9 cellular contexts compared by ENCODE assay signal in the genomic region with DNA sequence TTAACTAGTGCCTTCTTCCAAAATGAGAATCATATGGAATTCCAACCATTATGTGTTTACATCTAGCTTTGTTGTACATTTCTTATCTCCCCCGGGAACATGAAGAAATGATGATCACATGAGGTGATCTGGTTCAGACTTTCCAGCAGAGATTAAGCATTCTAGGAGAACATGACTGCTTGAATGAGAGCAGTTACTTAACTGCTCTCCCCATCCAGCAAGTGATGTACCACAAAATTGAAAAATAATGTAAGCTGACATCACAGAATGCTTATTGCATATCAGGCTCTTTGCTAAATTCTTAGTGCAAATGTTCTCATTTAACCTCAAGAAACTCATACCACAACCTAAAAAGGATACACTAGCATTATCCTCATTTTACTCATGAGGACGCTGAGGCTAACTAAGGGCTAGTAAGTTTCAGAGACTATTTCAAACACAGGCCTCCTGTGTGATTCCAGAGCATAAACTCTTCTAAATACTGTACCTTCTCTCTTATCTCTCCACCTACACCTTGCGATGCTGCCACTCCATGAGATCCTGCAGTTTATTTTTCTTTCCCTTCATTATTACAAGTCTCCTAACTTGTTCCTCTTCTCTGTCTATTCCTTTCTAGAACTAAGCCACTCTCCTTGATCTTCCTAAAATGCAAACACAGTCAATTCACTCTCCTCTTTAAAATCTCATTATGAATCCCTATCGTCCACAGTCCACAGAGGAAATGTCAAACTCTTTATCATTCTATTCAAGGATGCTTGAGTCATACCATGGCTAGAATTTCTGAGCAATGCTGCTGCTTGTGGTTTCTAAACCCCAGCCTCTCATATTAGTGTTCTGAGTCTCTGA.
A peak's percentile ranks its signal among the peaks of the same experiment; 100 is the strongest.
DNase-seq lines count a peak whose midpoint lies in the region; ATAC-seq lines count a peak whose summit lies in the region.
"Had no signal": no experiment of that assay in that cellular context is flagged by ENCODE, and none has a peak within 500 bp of the region (broad histone marks: within the 10 kb centered on the region; RNA-seq: fewer than 3 reads in every experiment).

No MANE protein-coding gene starts in this region.

- no peaks in the 10 kb centered on the region for H3K4me1 Mint-ChIP-seq in activated naive CD4-positive, alpha-beta T cell treated with anti-CD3 and anti-CD28 coated beads, Interleukin-2, amount 50 U/mL, for 24 hours
- H3K4me1 Mint-ChIP-seq in activated naive CD4-positive, alpha-beta T cell treated with anti-CD3 and anti-CD28 coated beads for 36 hours (ENCODE audit: low read depth): peaks cover 8% of the 10 kb centered on the region
- peaks cover 8% of the 10 kb centered on the region for H3K4me1 Mint-ChIP-seq in activated naive CD8-positive, alpha-beta T cell (ENCODE audit: low read depth)

- H3K27me3 Mint-ChIP-seq in activated naive CD4-positive, alpha-beta T cell treated with anti-CD3 and anti-CD28 coated beads, Interleukin-2, amount 50 U/mL, for 24 hours: no peaks in the 10 kb centered on the region
- H3K27me3 Mint-ChIP-seq in activated naive CD4-positive, alpha-beta T cell treated with anti-CD3 and anti-CD28 coated beads for 36 hours (ENCODE audit: low read depth): no peaks in the 10 kb centered on the region
- no peaks in the 10 kb centered on the region for H3K27me3 Mint-ChIP-seq in activated naive CD8-positive, alpha-beta T cell

- H3K36me3 Mint-ChIP-seq in activated naive CD4-positive, alpha-beta T cell treated with anti-CD3 and anti-CD28 coated beads, Interleukin-2, amount 50 U/mL, for 24 hours: no peaks in the 10 kb centered on the region
- H3K36me3 Mint-ChIP-seq in activated naive CD4-positive, alpha-beta T cell treated with anti-CD3 and anti-CD28 coated beads for 36 hours (ENCODE audit: low read depth): no peaks in the 10 kb centered on the region
- no peaks in the 10 kb centered on the region for H3K36me3 Mint-ChIP-seq in activated naive CD8-positive, alpha-beta T cell

- DNase-seq in activated naive CD4-positive, alpha-beta T cell treated with anti-CD3 and anti-CD28 coated beads for 36 hours: no peak
- peak; percentile 88 for DNase-seq in stromal cell of bone marrow (ENCODE audit: low read depth)
- DNase-seq in NCI-H526 treated with DMSO at 0.1 percent for 48 hours (lab: John Stamatoyannopoulos, UW): no peak
- DNase-seq in NCI-H2107 treated with DMSO at 0.1 percent for 48 hours (lab: John Stamatoyannopoulos, UW; ENCODE audit: unreplicated experiment): no peak
- DNase-seq in substantia nigra (lab: John Stamatoyannopoulos, UW): no peak

- intact Hi-C loops in activated naive CD4-positive, alpha-beta T cell treated with anti-CD3 and anti-CD28 coated beads for 36 hours (cut with micrococcal nuclease): loop anchor here (10.0 kb wide), 2 partner anchors 330 to 420 kb away; no protein-coding TSS in a partner anchor

- peak overlapping the region; percentile 2 for H3K27ac Mint-ChIP-seq in activated naive CD4-positive, alpha-beta T cell treated with anti-CD3 and anti-CD28 coated beads, Interleukin-2, amount 50 U/mL, for 24 hours
- no peak overlapping the region for H3K27ac Mint-ChIP-seq in activated naive CD4-positive, alpha-beta T cell treated with anti-CD3 and anti-CD28 coated beads for 36 hours
- peak overlapping the region; percentile 54 for H3K27ac Mint-ChIP-seq in activated naive CD8-positive, alpha-beta T cell

- CTCF ChIA-PET in activated naive CD4-positive, alpha-beta T cell treated with anti-CD3 and anti-CD28 coated beads for 36 hours (lab: Charles Lee): no interaction called here

- peak; percentile 53 for ATAC-seq in HG03095 (IDR thresholded peaks at IDR 0.05; ENCODE audit: unreplicated experiment)

- no peak overlapping the region for H3K27ac ChIP-seq in substantia nigra (ENCODE audit: low read depth, low read length, poor library complexity, severe bottlenecking)
- H3K27ac ChIP-seq: parathyroid adenoma had no signal

- H3K4me3 Mint-ChIP-seq in activated naive CD4-positive, alpha-beta T cell treated with anti-CD3 and anti-CD28 coated beads, Interleukin-2, amount 50 U/mL, for 24 hours: no peak overlapping the region
- no peak overlapping the region for H3K4me3 Mint-ChIP-seq in activated naive CD4-positive, alpha-beta T cell treated with anti-CD3 and anti-CD28 coated beads for 36 hours
- H3K4me3 Mint-ChIP-seq in activated naive CD8-positive, alpha-beta T cell: peak overlapping the region; percentile 3

- peaks cover 6% of the 10 kb centered on the region for H3K9me3 Mint-ChIP-seq in activated naive CD4-positive, alpha-beta T cell treated with anti-CD3 and anti-CD28 coated beads, Interleukin-2, amount 50 U/mL, for 24 hours
- peaks cover 2% of the 10 kb centered on the region for H3K9me3 Mint-ChIP-seq in activated naive CD4-positive, alpha-beta T cell treated with anti-CD3 and anti-CD28 coated beads for 36 hours
- H3K9me3 Mint-ChIP-seq in activated naive CD8-positive, alpha-beta T cell (ENCODE audit: low read depth): no peaks in the 10 kb centered on the region
